ENCODE assay signal across 14 cellular contexts in the genomic region with DNA sequence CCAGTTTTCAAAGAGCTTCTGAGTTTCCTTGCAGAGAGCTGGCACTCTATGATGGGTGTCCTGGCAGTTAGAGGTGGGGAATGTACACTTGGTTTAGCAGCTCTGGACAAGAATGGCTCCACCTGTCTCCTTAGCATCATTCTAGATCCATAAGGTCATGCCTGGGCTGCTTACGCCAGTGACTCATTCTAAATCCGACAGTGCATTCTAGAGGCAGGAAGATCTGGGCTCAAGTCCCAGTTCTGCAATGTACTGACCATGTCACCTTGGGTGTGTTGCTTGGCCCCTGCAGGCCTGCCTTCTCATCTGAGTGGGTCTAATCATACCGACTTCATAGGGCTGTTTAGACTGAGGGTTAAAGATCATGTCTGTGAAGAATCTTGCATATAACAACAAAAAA. TPM values are rescaled to one million over a fixed set of nuclear protein-coding genes. Genes with fewer than 3 reads are reported as not detected.
DNase-seq lines count a peak whose midpoint lies in the region; ATAC-seq and TF ChIP-seq lines count a peak whose summit lies in the region.
"Had no signal": no experiment of that assay in that cellular context is flagged by ENCODE, and none has a peak within 500 bp of the region (broad histone marks: within the 10 kb centered on the region; RNA-seq: fewer than 3 reads in every experiment).

No MANE protein-coding gene starts in this region.

- WGBS in transverse colon (ENCODE audit: low coverage in 1 of 2), 2 donors, result 75% methylated on average over 3 of the region's 3 CpGs; no CpG with 5 or more reads in 1 of the 2 donors

- H3K36me3 ChIP-seq in transverse colon, result no peaks in the 10 kb centered on the region

- no peaks in the 10 kb centered on the region for H3K27me3 ChIP-seq in transverse colon
- H3K27me3 ChIP-seq: hepatocyte had no signal

- H3K4me3 ChIP-seq in AG10803 (ENCODE audit: low read length) (no peak overlapping the region), transverse colon (no peak overlapping the region)
- H3K4me3 ChIP-seq: hepatocyte, lung had no signal

- intact Hi-C loops in transverse colon (cut with DNase I; ENCODE audit: low total_unique reads), result no loop called here

- no peak for TF ChIP-seq POLR2A in transverse colon (IDR thresholded peaks at IDR 0.05)

- H3K27ac ChIP-seq in transverse colon, result no peak overlapping the region
- H3K27ac ChIP-seq: coronary artery, hepatocyte had no signal

- H3K4me3 Mint-ChIP-seq in activated T-cell treated with anti-CD3 and anti-CD28 coated beads, Interleukin-2, amount 50 U/mL, for 24 hours, result no peak overlapping the region

- ATAC-seq in HG03135 (IDR thresholded peaks at IDR 0.05; ENCODE audit: unreplicated experiment), result no peak

- in situ Hi-C loops in transverse colon (cut with MboI; ENCODE audit: low pct_ligation_motif_present in 1 of 4, low pct_unique_long_range_greater_than_20kb in 1 of 4, low sequenced_read_pairs in 3 of 4), result no loop called here

- H3K4me1 Mint-ChIP-seq in activated T-cell treated with anti-CD3 and anti-CD28 coated beads, Interleukin-2, amount 50 U/mL, for 24 hours (ENCODE audit: low read depth), result peaks cover 12% of the 10 kb centered on the region

- no peak overlapping the region for H3K27ac Mint-ChIP-seq in activated T-cell treated with anti-CD3 and anti-CD28 coated beads, Interleukin-2, amount 50 U/mL, for 24 hours
- H3K27ac Mint-ChIP-seq: activated CD8-positive, alpha-beta T cell treated with anti-CD3 and anti-CD28 coated beads for 36 hours had no signal

- H3K9me3 Mint-ChIP-seq in activated T-cell treated with anti-CD3 and anti-CD28 coated beads, Interleukin-2, amount 50 U/mL, for 24 hours, result no peaks in the 10 kb centered on the region
- H3K9me3 Mint-ChIP-seq: activated CD8-positive, alpha-beta T cell treated with anti-CD3 and anti-CD28 coated beads for 36 hours had no signal

- no peak for TF ChIP-seq CTCF in AG10803 (conservative IDR thresholded peaks at IDR 0.05; ENCODE audit: low read length)
- TF ChIP-seq CTCF in transverse colon (IDR thresholded peaks at IDR 0.05), result no peak

- no peak for TF ChIP-seq EP300 in transverse colon (IDR thresholded peaks at IDR 0.05; ENCODE audit: low read depth)

- H3K9me3 ChIP-seq in transverse colon, result no peaks in the 10 kb centered on the region

- peaks cover 0 to 9% (median 3%) of the 10 kb centered on the region in 4 donors for H3K4me1 ChIP-seq in transverse colon

- H3K27me3 Mint-ChIP-seq in activated T-cell treated with anti-CD3 and anti-CD28 coated beads, Interleukin-2, amount 50 U/mL, for 24 hours, result no peaks in the 10 kb centered on the region
- H3K27me3 Mint-ChIP-seq: activated CD8-positive, alpha-beta T cell treated with anti-CD3 and anti-CD28 coated beads for 36 hours had no signal

- no peaks in the 10 kb centered on the region for H3K36me3 Mint-ChIP-seq in activated T-cell treated with anti-CD3 and anti-CD28 coated beads, Interleukin-2, amount 50 U/mL, for 24 hours (ENCODE audit: low read depth)

- DNase-seq in AG10803 (ENCODE audit: low read depth) (peak; percentile 25), LHCN-M2 (ENCODE audit: low read depth) (peak; percentile 53), dermis blood vessel endothelial cell (peak; percentile 50), kidney tubule cell (ENCODE audit: low spot score) (peak; percentile 44), NCI-H2171 (lab: John Stamatoyannopoulos, UW) (no peak), transverse colon (no peak)
- DNase-seq in activated T-cell treated with anti-CD3 and anti-CD28 coated beads, Interleukin-2, amount 50 U/mL, for 24 hours, result no peak
- DNase-seq: activated gamma-delta T cell; stimulated activated CD4-positive, alpha-beta T cell treated with anti-CD3 and anti-CD28 coated beads, Interleukin-1b, Interleukin-23, amount 100 ng/mL, for 48 hours had no signal

RNA-seq across cellular contexts. Expression of a gene that starts 46.5 kb away (rescaled TPM):
- total RNA-seq in LHCN-M2 (2014; rRNA removed) (11.8 and 17.1 TPM in 2 replicates), dermis blood vessel endothelial cell (21.1 and 23.0 TPM in 2 replicates), transverse colon (10 to 100 TPM; 10.1 to 45.9 (median 23.4) TPM)
- polyA plus RNA-seq in LHCN-M2 (2012), result 14.2 TPM

RNA-seq across cellular contexts. Expression of a gene that starts 48.1 kb away (rescaled TPM):
- total RNA-seq in LHCN-M2 (2014; rRNA removed), result 7.2 and 7.3 TPM in 2 replicates
- 5.3 TPM for polyA plus RNA-seq in LHCN-M2 (2012)
- total RNA-seq in dermis blood vessel endothelial cell, result 10.0 and 15.0 TPM in 2 replicates
- total RNA-seq in transverse colon, result 10 to 100 TPM; 16.3 to 34.8 (median 29.8) TPM

Comparison
In these comparisons a context has a peak if more than half of its experiments do, and no peak if none do; other contexts are left out.
1. DNase-seq: peak in AG10803 (single experiment), LHCN-M2 (single experiment), dermis blood vessel endothelial cell (single experiment) and kidney tubule cell (single experiment); none in NCI-H2171 (single experiment), transverse colon (single experiment) and activated T-cell treated with anti-CD3 and anti-CD28 coated beads, Interleukin-2, amount 50 U/mL, for 24 hours (single experiment).